In genomic region chr2:202149155-202149762, GRCh38 we compare ENCODE assay signal across 11 cellular contexts.
DNase-seq lines count a peak whose midpoint lies in the region; ATAC-seq and TF ChIP-seq lines count a peak whose summit lies in the region.
"Had no signal": no experiment of that assay in that cellular context is flagged by ENCODE, and none has a peak within 500 bp of the region (broad histone marks: within the 10 kb centered on the region; RNA-seq: fewer than 3 reads in every experiment).

No MANE protein-coding gene starts in this region.

- no peaks in the 10 kb centered on the region for H3K4me1 Mint-ChIP-seq in stimulated activated naive B cell treated with anti-CD40 and anti-IgM and Interleukin-4, amounts not matched to agents 10 μg/mL and 1 μg/mL and 100 μg/mL, for 72 hours

- H3K36me3 ChIP-seq in mucosa of stomach (ENCODE audit: control insufficient read depth, insufficient read depth, low read length) (no peaks in the 10 kb centered on the region), tibial nerve (no peaks in the 10 kb centered on the region)
- H3K36me3 ChIP-seq: gastrocnemius medialis had no signal

- TF ChIP-seq EP300 in tibial nerve (IDR thresholded peaks at IDR 0.05) = no peak

- H3K27ac Mint-ChIP-seq in stimulated activated naive B cell treated with anti-CD40 and anti-IgM and Interleukin-4, amounts not matched to agents 10 μg/mL and 1 μg/mL and 100 μg/mL, for 72 hours = no peak overlapping the region

- H3K4me1 ChIP-seq in mucosa of stomach (ENCODE audit: control insufficient read depth, insufficient read depth, low read length) (peaks cover 9% of the 10 kb centered on the region), tibial nerve (peaks cover 0 to 29% (median 10%) of the 10 kb centered on the region in 4 donors)

- no peaks in the 10 kb centered on the region for H3K9me3 ChIP-seq in mucosa of stomach (ENCODE audit: control insufficient read depth, low read length)
- H3K9me3 ChIP-seq in tibial nerve = no peaks in the 10 kb centered on the region
- H3K9me3 ChIP-seq: gastrocnemius medialis had no signal

- H3K36me3 Mint-ChIP-seq in stimulated activated naive B cell treated with anti-CD40 and anti-IgM and Interleukin-4, amounts not matched to agents 10 μg/mL and 1 μg/mL and 100 μg/mL, for 72 hours = no peaks in the 10 kb centered on the region

- no peak for TF ChIP-seq CTCF in fibroblast of mammary gland (conservative IDR thresholded peaks at IDR 0.05; ENCODE audit: control insufficient read depth, insufficient read depth, low read depth, low read length)
- no peak for TF ChIP-seq CTCF in tibial nerve (IDR thresholded peaks at IDR 0.05)

- H3K27ac ChIP-seq in tibial nerve = peak overlapping the region in 3 of 4 donors; percentile 4 to 57 (median 37)
- H3K27ac ChIP-seq: gastrocnemius medialis had no signal

- H3K9ac ChIP-seq in mucosa of stomach (ENCODE audit: low read length) = peak overlapping the region; percentile 37

- H3K27me3 Mint-ChIP-seq in stimulated activated naive B cell treated with anti-CD40 and anti-IgM and Interleukin-4, amounts not matched to agents 10 μg/mL and 1 μg/mL and 100 μg/mL, for 72 hours = peaks cover 19 to 25% of the 10 kb centered on the region in 2 donors

- 23 to 27% methylated on average over 13 of the region's 13 CpGs for WGBS in tibial nerve, 2 donors

- TF ChIP-seq POLR2A in tibial nerve (IDR thresholded peaks at IDR 0.05) = no peak

- H3K4me3 Mint-ChIP-seq in stimulated activated naive B cell treated with anti-CD40 and anti-IgM and Interleukin-4, amounts not matched to agents 10 μg/mL and 1 μg/mL and 100 μg/mL, for 72 hours = no peak overlapping the region

- H3K27me3 ChIP-seq in mucosa of stomach (ENCODE audit: control insufficient read depth, insufficient read depth, low read length) = no peaks in the 10 kb centered on the region
- H3K27me3 ChIP-seq in tibial nerve = no peaks in the 10 kb centered on the region
- H3K27me3 ChIP-seq: gastrocnemius medialis had no signal

- no peak overlapping the region for H3K4me3 ChIP-seq in fibroblast of mammary gland (ENCODE audit: control insufficient read depth, low read depth, low read length)
- no peak overlapping the region for H3K4me3 ChIP-seq in mucosa of stomach (ENCODE audit: low read length)
- H3K4me3 ChIP-seq in tibial nerve = no peak overlapping the region

- DNase-seq in NCI-H226 = peak; percentile 29
- peak; percentile 70 for DNase-seq in fibroblast of mammary gland (ENCODE audit: low read depth)
- peak; percentile 29 to 35 for DNase-seq in tibial nerve (ENCODE audit: low spot score in 2 of 2)
- DNase-seq in stimulated activated naive B cell treated with anti-CD40 and anti-IgM and Interleukin-4, amounts not matched to agents 10 μg/mL and 1 μg/mL and 100 μg/mL, for 72 hours = no peak
- DNase-seq in NCI-H2081 treated with DMSO at 0.1 percent for 48 hours (lab: John Stamatoyannopoulos, UW) = no peak
- no peak for DNase-seq in cortex of kidney (lab: John Stamatoyannopoulos, UW)
- DNase-seq: activated effector memory CD4-positive, alpha-beta T cell treated with Interleukin-2 at 50 U/mL for 16 hours; gastrocnemius medialis; NCI-H526 treated with DMSO at 0.1 percent for 48 hours had no signal

- ATAC-seq in stimulated activated naive B cell treated with anti-CD40 and anti-IgM and Interleukin-4, amounts not matched to agents 10 μg/mL and 1 μg/mL and 100 μg/mL, for 72 hours (replicated peaks) = no peak
- ATAC-seq in HG02798 (IDR thresholded peaks at IDR 0.05; ENCODE audit: poor library complexity, unreplicated experiment) = no peak
- ATAC-seq: gastrocnemius medialis had no signal

- no peaks in the 10 kb centered on the region for H3K9me3 Mint-ChIP-seq in stimulated activated naive B cell treated with anti-CD40 and anti-IgM and Interleukin-4, amounts not matched to agents 10 μg/mL and 1 μg/mL and 100 μg/mL, for 72 hours

Comparison
In these comparisons a context has a peak if more than half of its experiments do, and no peak if none do; other contexts are left out.
1. DNase-seq: peak in NCI-H226 (single experiment), fibroblast of mammary gland (single experiment) and tibial nerve (2 of 2); none in stimulated activated naive B cell treated with anti-CD40 and anti-IgM and Interleukin-4, amounts not matched to agents 10 μg/mL and 1 μg/mL and 100 μg/mL, for 72 hours (single experiment), NCI-H2081 treated with DMSO at 0.1 percent for 48 hours (single experiment) and cortex of kidney (single experiment).